In the genomic region with DNA sequence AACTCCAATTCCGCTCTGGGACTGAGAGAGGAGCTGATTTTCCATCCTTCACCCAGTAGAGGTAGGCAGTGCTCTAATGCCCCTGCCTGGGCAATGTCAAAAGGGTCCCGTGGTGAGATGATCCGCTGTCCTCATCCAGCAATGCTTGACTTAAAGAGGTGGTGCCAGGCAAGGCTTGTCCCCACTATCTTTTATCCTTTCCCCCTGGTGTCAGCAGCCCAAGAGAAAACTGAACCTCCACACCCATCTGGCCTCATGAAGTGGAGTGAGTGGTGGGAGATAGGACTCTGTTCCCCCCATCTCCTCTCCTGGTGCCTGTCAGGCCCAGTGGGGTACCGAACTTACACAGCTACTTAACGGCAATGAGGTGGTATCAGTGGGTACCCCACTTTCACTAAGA, we compare ENCODE assay signal across 4 cellular contexts.
"Had no signal": no experiment of that assay in that cellular context is flagged by ENCODE, and none has a peak within 500 bp of the region (broad histone marks: within the 10 kb centered on the region; RNA-seq: fewer than 3 reads in every experiment).

No MANE protein-coding gene starts in this region.

- H3K4me3 ChIP-seq: GM23338 had no signal

- H3K4me1 Mint-ChIP-seq: GM23338, H9 had no signal

- H3K4me3 Mint-ChIP-seq: GM23338, H9 had no signal

- H3K27ac Mint-ChIP-seq: GM23338, H9 had no signal

- H3K4me2 ChIP-seq: GM23338 had no signal

- H2AFZ ChIP-seq: GM23338 had no signal

- DNase-seq: H9, HCEC 1CT, IMR-90 had no signal
